ENCODE assay signal across 25 cellular contexts in genomic region chr13:24675806-24676570, GRCh38. TPM values are rescaled to one million over a fixed set of nuclear protein-coding genes. Genes with fewer than 3 reads are reported as not detected.
"Had no signal": no experiment of that assay in that cellular context is flagged by ENCODE, and none has a peak within 500 bp of the region (broad histone marks: within the 10 kb centered on the region; RNA-seq: fewer than 3 reads in every experiment).

No MANE protein-coding gene starts in this region.

- DNase-seq: activated CD4-positive, alpha-beta memory T cell treated with anti-CD3 and anti-CD28 coated beads, Interleukin-2, amount 10 ng/mL, durations not matched to agents 7 days and 5 days; activated CD4-positive, alpha-beta T cell treated with anti-CD3 and anti-CD28 coated beads for 36 hours; activated CD4-positive, alpha-beta T cell treated with anti-CD3 and anti-CD28 coated beads, Interleukin-2, amount 50 U/mL, for 1 hour; activated naive CD4-positive, alpha-beta T cell treated with anti-CD3 and anti-CD28 coated beads, Interleukin-2, amount 50 U/mL, for 16 hours; activated naive CD8-positive, alpha-beta T cell treated with anti-CD3 and anti-CD28 coated beads, Interleukin-2, amount 10 ng/mL, durations not matched to agents 7 days and 5 days; adrenal gland; anterior cingulate cortex; KG1; NCI-H1092; NCI-H1417; NCI-H1930; NCI-H510A treated with DMSO at 0.1 percent for 48 hours; NCI-H69; NK-92 treated with Interleukin-12 subunit alpha and Interleukin-12 subunit beta, amount 100 ng/mL, for 24 hours; OCI-M1; RPMI8226; T-cell; T-helper 2 cell; T1000; WERI-Rb-1 had no signal

- H3K36me3 ChIP-seq: adrenal gland, WERI-Rb-1 had no signal

- H3K4me3 ChIP-seq: adrenal gland, SK-N-MC had no signal

- H3K9me3 ChIP-seq: adrenal gland had no signal

- H3K27ac ChIP-seq: adrenal gland, SK-N-MC, WERI-Rb-1 had no signal

RNA-seq across cellular contexts. Expression of gene ATP12A, which starts 4.2 kb away (rescaled TPM):
- total RNA-seq: activated naive CD8-positive, alpha-beta T cell treated with anti-CD3 and anti-CD28 coated beads, Interleukin-2, amount 10 ng/mL, durations not matched to agents 7 days and 5 days; cardiac septum; LHCN-M2; M059J; Right ventricle myocardium inferior; T-cell had no signal
- polyA plus RNA-seq: adrenal gland had no signal
